16 cellular contexts compared by ENCODE assay signal in genomic region chr10:129784286-129784685, GRCh38.
DNase-seq lines count a peak whose midpoint lies in the region; ATAC-seq, FAIRE-seq and TF ChIP-seq lines count a peak whose summit lies in the region.
"Had no signal": no experiment of that assay in that cellular context is flagged by ENCODE, and none has a peak within 500 bp of the region (broad histone marks: within the 10 kb centered on the region; RNA-seq: fewer than 3 reads in every experiment).

No MANE protein-coding gene starts in this region.

- H4K20me1 ChIP-seq in HepG2 (ENCODE audit: insufficient read depth, low read length) = no peaks in the 10 kb centered on the region

- TF ChIP-seq RAD21 in HepG2 (CRISPR knock-in tag; IDR thresholded peaks at IDR 0.05) = no peak

- no peaks in the 10 kb centered on the region for H3K9me3 ChIP-seq in HepG2 (ENCODE audit: low read length)
- no peaks in the 10 kb centered on the region for H3K9me3 ChIP-seq in right lobe of liver
- H3K9me3 ChIP-seq in esophagus muscularis mucosa = peaks cover 0 to 7% (median 0%) of the 10 kb centered on the region in 4 donors
- H3K9me3 ChIP-seq: Caco-2 had no signal

- intact Hi-C loops in HepG2 (cut with micrococcal nuclease; ENCODE audit: unreplicated experiment) (no loop called here), right lobe of liver (cut with DNase I) (no loop called here), esophagus muscularis mucosa (cut with DNase I) (no loop called here)

- BruUV-seq in HepG2 (replicated peaks; lab: Mats Ljungman, UMichigan) = no TSS peak

- H3K4me3 ChIP-seq in HepG2 (replicated peaks in 1 of 3; ENCODE audit: insufficient read depth in 1 of 3, low read depth in 2 of 3, low read length in 3 of 3) (no peak overlapping the region), right lobe of liver (no peak overlapping the region), esophagus muscularis mucosa (no peak overlapping the region)
- H3K4me3 ChIP-seq: GM23248 had no signal

- H2AFZ ChIP-seq in HepG2 (ENCODE audit: low read length) = no peak overlapping the region
- H2AFZ ChIP-seq: GM23248 had no signal

- H3K27ac ChIP-seq in HepG2 (ENCODE audit: extremely low read length, insufficient read depth, low read length) (no peak overlapping the region), right lobe of liver (no peak overlapping the region), esophagus muscularis mucosa (replicated peaks in 1 of 4) (no peak overlapping the region)
- H3K27ac ChIP-seq: GM23248, KMS-11 had no signal

- POLR2A ChIA-PET in HepG2 (lab: Yijun Ruan, JAX) = no interaction called here

- TF ChIP-seq CTCF in HepG2 (CRISPR knock-in tag; IDR thresholded peaks at IDR 0.05) (no peak), right lobe of liver (IDR thresholded peaks at IDR 0.05) (no peak), esophagus muscularis mucosa (IDR thresholded peaks at IDR 0.05) (no peak)

- TF ChIP-seq EP300 in HepG2 (IDR thresholded peaks at IDR 0.05; ENCODE audit: low read depth in 2 of 2, low read length in 2 of 2) (no peak), HepG2 (CRISPR knock-in tag; IDR thresholded peaks at IDR 0.05; ENCODE audit: borderline replicate concordance) (no peak), esophagus muscularis mucosa (IDR thresholded peaks at IDR 0.05) (no peak)

- H3K36me3 ChIP-seq in HepG2 (replicated peaks in 1 of 2; ENCODE audit: control insufficient read depth in 1 of 2, insufficient read depth in 2 of 2, low read length in 2 of 2) (no peaks in the 10 kb centered on the region), right lobe of liver (no peaks in the 10 kb centered on the region), esophagus muscularis mucosa (no peaks in the 10 kb centered on the region)

- ATAC-seq in HepG2 = no peak
- no peak for ATAC-seq in right lobe of liver
- ATAC-seq in GM19023 (IDR thresholded peaks at IDR 0.05; ENCODE audit: unreplicated experiment) = no peak
- ATAC-seq: HCT116 had no signal

- in situ Hi-C loops in HepG2 (cut with HindIII; ENCODE audit: extremely low pct_ligation_motif_present, low pct_unique_long_range_greater_than_20kb) = no loop called here

- DNase-seq in HepG2 (ENCODE audit: low spot score) (no peak), right lobe of liver (no peak), OCI-M1 (lab: John Stamatoyannopoulos, UW) (peak; percentile 14), myocyte (ENCODE audit: low read depth) (peak; percentile 33), GM12891 (ENCODE audit: insufficient read length, low spot score) (no peak), esophagus muscularis mucosa (ENCODE audit: extremely low spot score) (no peak)
- DNase-seq: DMS79, GM23248, NCI-H1048, NCI-H1694, NCI-H446 treated with DMSO at 0.1 percent for 48 hours, NCI-H774 had no signal

- no peak overlapping the region for H3K9ac ChIP-seq in HepG2 (ENCODE audit: insufficient read depth, low read depth, low read length)
- H3K9ac ChIP-seq: GM23248, KMS-11 had no signal

- CTCF ChIA-PET in HepG2 (lab: Yijun Ruan, JAX; ENCODE audit: low intra/inter-chr PET ratio, low total read pairs) = no interaction called here

- FAIRE-seq in HepG2 (lab: Jason Lieb, UNC) (no peak), GM12891 (lab: Jason Lieb, UNC) (no peak)

- H3K27me3 ChIP-seq in HepG2 (ENCODE audit: control insufficient read depth in 1 of 2, insufficient read depth in 2 of 2, low read length in 2 of 2) = no peaks in the 10 kb centered on the region
- no peaks in the 10 kb centered on the region for H3K27me3 ChIP-seq in right lobe of liver
- no peaks in the 10 kb centered on the region for H3K27me3 ChIP-seq in esophagus muscularis mucosa

- no peaks in the 10 kb centered on the region for H3K79me2 ChIP-seq in HepG2 (ENCODE audit: insufficient read depth, low read length)

- H3K4me1 ChIP-seq in HepG2 (ENCODE audit: insufficient read depth, low read length) (peaks cover 7% of the 10 kb centered on the region; the same call in 1 of the 2 replicates), right lobe of liver (no peaks in the 10 kb centered on the region), esophagus muscularis mucosa (no peaks in the 10 kb centered on the region)
- H3K4me1 ChIP-seq: Caco-2 had no signal

- TF ChIP-seq POLR2A in HepG2 (IDR thresholded peaks at IDR 0.05; ENCODE audit: insufficient read depth in 1 of 2, low read depth in 2 of 2, low read length in 2 of 2) (no peak), right lobe of liver (IDR thresholded peaks at IDR 0.05) (no peak), GM12891 (IDR thresholded peaks at IDR 0.05; ENCODE audit: low read depth, low read length) (no peak), esophagus muscularis mucosa (IDR thresholded peaks at IDR 0.05; ENCODE audit: low read depth) (no peak)

- H3K4me2 ChIP-seq in HepG2 (ENCODE audit: low read depth, low read length) = no peak overlapping the region
- H3K4me2 ChIP-seq: KMS-11 had no signal

- 57% methylated on average over 6 of the region's 6 CpGs for WGBS in HepG2 (ENCODE audit: low lambda C conversion rate)
- 84% methylated on average over 5 of the region's 6 CpGs for WGBS in right lobe of liver (ENCODE audit: insufficient coverage, low coverage, low lambda C conversion rate, missing lambda C conversion rate)
- WGBS in esophagus muscularis mucosa = 83% methylated on average over 6 of the region's 6 CpGs

TF ChIP-seq in HepG2, 621 proteins besides CTCF, POLR2A, EP300 and RAD21 (continues in another document):
- peak; percentile 76 for TF ChIP-seq MNT (IDR thresholded peaks at IDR 0.05)
- no peak for TF ChIP-seq ZNF674 (CRISPR knock-in tag; IDR thresholded peaks at IDR 0.05; ENCODE audit: low read depth)
- peak; percentile 31; the same call in 1 of the 2 replicates for TF ChIP-seq RAD51 (IDR thresholded peaks at IDR 0.05; ENCODE audit: borderline replicate concordance)
- peak; percentile 66; the same call in 1 of the 2 replicates for TF ChIP-seq USF2 (IDR thresholded peaks at IDR 0.05; ENCODE audit: low read depth, low read length)
- no peak for TF ChIP-seq USF2 (CRISPR knock-in tag; IDR thresholded peaks at IDR 0.05; ENCODE audit: borderline replicate concordance)

TF ChIP-seq in GM12891, 5 proteins besides CTCF, POLR2A, EP300 and RAD21:
- TF ChIP-seq POLR2AphosphoS5 (IDR thresholded peaks at IDR 0.05; ENCODE audit: low read depth, low read length) (no peak), POU2F2 (IDR thresholded peaks at IDR 0.05; ENCODE audit: low read depth, low read length) (no peak)

Comparison
In these comparisons a context has a peak if more than half of its experiments do, and no peak if none do; other contexts are left out.
1. DNase-seq: peak in OCI-M1 (single experiment) and myocyte (single experiment); none in HepG2 (single experiment), right lobe of liver (0 of 3), GM12891 (single experiment) and esophagus muscularis mucosa (single experiment).